ENCODE assay signal across 12 cellular contexts in genomic region chr3:111668321-111668720, GRCh38. TPM values are rescaled to one million over a fixed set of nuclear protein-coding genes. Genes with fewer than 3 reads are reported as not detected.
A peak's percentile ranks its signal among the peaks of the same experiment; 100 is the strongest.
DNase-seq lines count a peak whose midpoint lies in the region; ATAC-seq lines count a peak whose summit lies in the region.
"Had no signal": no experiment of that assay in that cellular context is flagged by ENCODE, and none has a peak within 500 bp of the region (broad histone marks: within the 10 kb centered on the region; RNA-seq: fewer than 3 reads in every experiment).

No MANE protein-coding gene starts in this region.

- H3K36me3 ChIP-seq in naive thymus-derived CD4-positive, alpha-beta T cell (ENCODE audit: control insufficient read depth in 2 of 3, insufficient read depth in 3 of 3, low read length in 3 of 3), result no peaks in the 10 kb centered on the region
- H3K36me3 ChIP-seq: right lobe of liver, uterus had no signal

- no peak overlapping the region for H3K4me3 ChIP-seq in naive thymus-derived CD4-positive, alpha-beta T cell (ENCODE audit: low read length)
- H3K4me3 ChIP-seq: right lobe of liver, uterus had no signal

- no peak overlapping the region for H3K4me3 Mint-ChIP-seq in activated CD4-positive, alpha-beta T cell treated with anti-CD3 and anti-CD28 coated beads, Interleukin-2, amount 10 ng/mL, durations not matched to agents 24 days and 14 days
- peak overlapping the region; percentile 65 for H3K4me3 Mint-ChIP-seq in activated T-helper 17 cell treated with anti-CD3 and anti-CD28 coated beads, Interleukin-2, amount 50 U/mL, for 72 hours
- peak overlapping the region in 5 of 10 donors; percentile 36 to 81 (median 74) for H3K4me3 Mint-ChIP-seq in naive thymus-derived CD4-positive, alpha-beta T cell

- DNase-seq in activated CD4-positive, alpha-beta T cell treated with anti-CD3 and anti-CD28 coated beads, Interleukin-2, amount 10 ng/mL, durations not matched to agents 24 days and 14 days, result no peak
- DNase-seq in activated CD4-positive, alpha-beta T cell treated with anti-CD3 and anti-CD28 coated beads, Interleukin-2, amount 50 U/mL, for 48 hours, result no peak
- DNase-seq in HT-29 (ENCODE audit: low spot score), result peak; percentile 6
- no peak for DNase-seq in naive thymus-derived CD4-positive, alpha-beta T cell
- no peak for DNase-seq in NCI-H2107 treated with DMSO at 0.1 percent for 48 hours (lab: John Stamatoyannopoulos, UW; ENCODE audit: unreplicated experiment)
- no peak for DNase-seq in NK-92 treated with Interleukin-12 subunit alpha and Interleukin-12 subunit beta, amount 100 ng/mL, for 24 hours (lab: John Stamatoyannopoulos, UW)
- DNase-seq: islet precursor cell had no signal

- H3K27me3 Mint-ChIP-seq in activated CD4-positive, alpha-beta T cell treated with anti-CD3 and anti-CD28 coated beads, Interleukin-2, amount 10 ng/mL, durations not matched to agents 24 days and 14 days, result no peaks in the 10 kb centered on the region
- no peaks in the 10 kb centered on the region for H3K27me3 Mint-ChIP-seq in activated T-helper 17 cell treated with anti-CD3 and anti-CD28 coated beads, Interleukin-2, amount 50 U/mL, for 72 hours
- H3K27me3 Mint-ChIP-seq in naive thymus-derived CD4-positive, alpha-beta T cell, result no peaks in the 10 kb centered on the region

- peaks cover 62% of the 10 kb centered on the region for H3K4me1 Mint-ChIP-seq in activated CD4-positive, alpha-beta T cell treated with anti-CD3 and anti-CD28 coated beads, Interleukin-2, amount 10 ng/mL, durations not matched to agents 24 days and 14 days
- H3K4me1 Mint-ChIP-seq in activated T-helper 17 cell treated with anti-CD3 and anti-CD28 coated beads, Interleukin-2, amount 50 U/mL, for 72 hours, result peaks cover 38% of the 10 kb centered on the region
- H3K4me1 Mint-ChIP-seq in naive thymus-derived CD4-positive, alpha-beta T cell, result peaks cover 40 to 84% (median 78%) of the 10 kb centered on the region in 7 donors

- intact Hi-C loops in activated CD4-positive, alpha-beta T cell treated with anti-CD3 and anti-CD28 coated beads, Interleukin-2, amount 10 ng/mL, durations not matched to agents 24 days and 14 days (cut with micrococcal nuclease), result loop anchor here (1.0 to 5.0 kb wide), 3 partner anchors 52 to 356 kb away; no protein-coding TSS in a partner anchor
- intact Hi-C loops in naive thymus-derived CD4-positive, alpha-beta T cell (cut with micrococcal nuclease), result loop anchor here (1.0 to 10.0 kb wide), 14 partner anchors 8 to 826 kb away; partner anchors contain the start of genes CD96 (in 2 of the 2), BTLA (in 1 of the 2) and NECTIN3 (in 1 of the 2)

- H3K27me3 ChIP-seq in naive thymus-derived CD4-positive, alpha-beta T cell (ENCODE audit: control insufficient read depth in 2 of 2, insufficient read depth in 2 of 2, low read length in 2 of 2), result no peaks in the 10 kb centered on the region
- H3K27me3 ChIP-seq: right lobe of liver, uterus had no signal

- H3K9me3 Mint-ChIP-seq in activated CD4-positive, alpha-beta T cell treated with anti-CD3 and anti-CD28 coated beads, Interleukin-2, amount 10 ng/mL, durations not matched to agents 24 days and 14 days, result peaks cover 2% of the 10 kb centered on the region
- H3K9me3 Mint-ChIP-seq in activated T-helper 17 cell treated with anti-CD3 and anti-CD28 coated beads, Interleukin-2, amount 50 U/mL, for 72 hours, result no peaks in the 10 kb centered on the region
- peaks cover 0 to 12% (median 3%) of the 10 kb centered on the region in 11 donors for H3K9me3 Mint-ChIP-seq in naive thymus-derived CD4-positive, alpha-beta T cell

- POLR2A ChIA-PET in naive thymus-derived CD4-positive, alpha-beta T cell (lab: Charles Lee), result interaction anchor here (1.0 to 3.6 kb wide), 12 partner anchors 9 to 324 kb away, joined by 3 to 19 read pairs (median 4); partner anchors contain the start of genes ABHD10 and CD96

- no peak for ATAC-seq in activated T-helper 17 cell treated with anti-CD3 and anti-CD28 coated beads, Interleukin-2, amount 50 U/mL, for 72 hours (replicated peaks)
- ATAC-seq in naive thymus-derived CD4-positive, alpha-beta T cell, result no peak
- no peak for ATAC-seq in HG02981 (IDR thresholded peaks at IDR 0.05; ENCODE audit: unreplicated experiment)

- H3K9me3 ChIP-seq in naive thymus-derived CD4-positive, alpha-beta T cell (ENCODE audit: control insufficient read depth in 2 of 3, low read length in 3 of 3), result no peaks in the 10 kb centered on the region
- H3K9me3 ChIP-seq: right lobe of liver, uterus had no signal

- H3K4me1 ChIP-seq in naive thymus-derived CD4-positive, alpha-beta T cell (ENCODE audit: control insufficient read depth in 2 of 2, insufficient read depth in 2 of 2, low read length in 2 of 2), result peaks cover 46 to 52% of the 10 kb centered on the region in 2 donors
- H3K4me1 ChIP-seq: right lobe of liver, uterus had no signal

- CTCF ChIA-PET in naive thymus-derived CD4-positive, alpha-beta T cell (lab: Charles Lee), result interaction anchor here (0.6 to 6.4 kb wide), 13 partner anchors 28 to 372 kb away, joined by 3 to 102 read pairs (median 5); no protein-coding TSS in a partner anchor

- H3K27ac Mint-ChIP-seq in activated CD4-positive, alpha-beta T cell treated with anti-CD3 and anti-CD28 coated beads, Interleukin-2, amount 10 ng/mL, durations not matched to agents 24 days and 14 days, result peak overlapping the region; percentile 19
- H3K27ac Mint-ChIP-seq in activated T-helper 17 cell treated with anti-CD3 and anti-CD28 coated beads, Interleukin-2, amount 50 U/mL, for 72 hours, result peak overlapping the region; percentile 39
- peak overlapping the region; percentile 26 to 96 (median 88) for H3K27ac Mint-ChIP-seq in naive thymus-derived CD4-positive, alpha-beta T cell

- peak overlapping the region; percentile 14 for H3K27ac ChIP-seq in naive thymus-derived CD4-positive, alpha-beta T cell (ENCODE audit: low read depth, low read length)
- H3K27ac ChIP-seq: RWPE1 had no signal

- peaks cover 39% of the 10 kb centered on the region for H3K36me3 Mint-ChIP-seq in activated CD4-positive, alpha-beta T cell treated with anti-CD3 and anti-CD28 coated beads, Interleukin-2, amount 10 ng/mL, durations not matched to agents 24 days and 14 days (ENCODE audit: low read depth)
- peaks cover 15% of the 10 kb centered on the region for H3K36me3 Mint-ChIP-seq in activated T-helper 17 cell treated with anti-CD3 and anti-CD28 coated beads, Interleukin-2, amount 50 U/mL, for 72 hours (ENCODE audit: low read depth)
- H3K36me3 Mint-ChIP-seq in naive thymus-derived CD4-positive, alpha-beta T cell, result peaks cover 0 to 52% (median 16%) of the 10 kb centered on the region in 5 donors

RNA-seq across cellular contexts. Expression of gene PLCXD2, which starts 6.2 kb away (rescaled TPM):
- 7.1 and 7.3 TPM in 2 replicates for total RNA-seq in activated CD4-positive, alpha-beta T cell treated with anti-CD3 and anti-CD28 coated beads, Interleukin-2, amount 10 ng/mL, durations not matched to agents 24 days and 14 days
- total RNA-seq in HT-29 (2014; rRNA removed; shearing (Covaris generic)), result 3.7 and 4.0 TPM in 2 replicates
- 10 to 100 TPM in 1 of 2 donors, 1 to 10 TPM in 1; 9.5 to 16.3 TPM for total RNA-seq in activated T-helper 17 cell treated with anti-CD3 and anti-CD28 coated beads, Interleukin-2, amount 50 U/mL, for 72 hours
- 10 to 100 TPM in 3 of 5 experiments, 1 to 10 TPM in 2; 8.2 to 18.3 (median 12.3) TPM for total RNA-seq in naive thymus-derived CD4-positive, alpha-beta T cell
- 1 to 10 TPM; 2.1 to 2.4 TPM for polyA plus RNA-seq in naive thymus-derived CD4-positive, alpha-beta T cell

Comparison
In these comparisons a context has a peak if more than half of its experiments do, and no peak if none do; other contexts are left out.
1. H3K27ac Mint-ChIP-seq: peak in every context shown above with its lines; median percentile 88 in naive thymus-derived CD4-positive, alpha-beta T cell; 39 in activated T-helper 17 cell treated with anti-CD3 and anti-CD28 coated beads, Interleukin-2, amount 50 U/mL, for 72 hours; 19 in activated CD4-positive, alpha-beta T cell treated with anti-CD3 and anti-CD28 coated beads, Interleukin-2, amount 10 ng/mL, durations not matched to agents 24 days and 14 days.